1 cellular context compared by ENCODE assay signal in the genomic region with DNA sequence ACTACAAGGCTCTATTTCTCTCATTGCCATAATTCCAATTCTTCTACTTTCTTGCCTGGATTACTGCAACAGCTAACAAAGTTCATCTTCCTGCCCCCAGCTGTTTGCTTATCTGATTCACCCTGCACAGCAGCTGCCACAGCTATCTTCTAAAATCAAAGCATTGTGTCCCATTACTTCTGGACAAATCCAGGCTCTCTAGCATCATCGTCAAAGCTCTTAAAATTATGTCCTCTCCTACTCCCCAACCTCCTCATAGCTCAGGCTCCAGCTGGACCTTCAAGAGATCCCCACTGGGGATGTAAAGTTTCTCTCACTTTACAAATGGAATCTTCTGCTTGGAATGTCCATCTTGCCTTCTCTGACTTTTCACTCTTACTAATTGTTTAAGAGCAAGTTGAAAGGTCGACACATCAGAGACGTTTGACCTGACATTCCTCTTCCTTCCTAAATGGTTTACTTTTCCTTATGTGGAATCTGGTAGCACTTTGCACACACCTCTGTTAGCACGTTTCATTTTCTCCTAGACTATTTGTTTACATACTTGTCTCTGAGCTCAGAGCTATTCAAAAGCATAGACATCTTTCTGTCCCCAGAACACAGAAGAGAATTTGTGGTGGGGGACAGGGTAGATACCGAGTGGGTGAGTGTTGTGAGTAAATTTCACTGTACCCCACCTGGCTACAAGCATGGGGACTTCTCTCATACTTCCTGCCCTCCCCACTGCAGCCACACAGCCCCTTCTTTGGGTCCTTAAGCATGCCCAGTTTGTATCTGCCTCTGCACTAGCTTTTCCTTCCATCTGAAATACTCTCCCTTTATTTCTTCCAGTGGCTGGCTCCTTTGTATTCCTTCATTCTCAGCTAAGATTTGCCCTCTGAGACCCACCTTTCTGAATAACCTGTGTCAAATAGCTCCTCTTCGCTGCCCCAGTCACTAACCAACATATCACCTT.
TF ChIP-seq lines count a peak whose summit lies in the region.

No MANE protein-coding gene starts in this region.

TF ChIP-seq in HepG2, 621 proteins besides CTCF, POLR2A, EP300 and RAD21 (continued from another document and continues in another):
- TF ChIP-seq, protein P1, sequence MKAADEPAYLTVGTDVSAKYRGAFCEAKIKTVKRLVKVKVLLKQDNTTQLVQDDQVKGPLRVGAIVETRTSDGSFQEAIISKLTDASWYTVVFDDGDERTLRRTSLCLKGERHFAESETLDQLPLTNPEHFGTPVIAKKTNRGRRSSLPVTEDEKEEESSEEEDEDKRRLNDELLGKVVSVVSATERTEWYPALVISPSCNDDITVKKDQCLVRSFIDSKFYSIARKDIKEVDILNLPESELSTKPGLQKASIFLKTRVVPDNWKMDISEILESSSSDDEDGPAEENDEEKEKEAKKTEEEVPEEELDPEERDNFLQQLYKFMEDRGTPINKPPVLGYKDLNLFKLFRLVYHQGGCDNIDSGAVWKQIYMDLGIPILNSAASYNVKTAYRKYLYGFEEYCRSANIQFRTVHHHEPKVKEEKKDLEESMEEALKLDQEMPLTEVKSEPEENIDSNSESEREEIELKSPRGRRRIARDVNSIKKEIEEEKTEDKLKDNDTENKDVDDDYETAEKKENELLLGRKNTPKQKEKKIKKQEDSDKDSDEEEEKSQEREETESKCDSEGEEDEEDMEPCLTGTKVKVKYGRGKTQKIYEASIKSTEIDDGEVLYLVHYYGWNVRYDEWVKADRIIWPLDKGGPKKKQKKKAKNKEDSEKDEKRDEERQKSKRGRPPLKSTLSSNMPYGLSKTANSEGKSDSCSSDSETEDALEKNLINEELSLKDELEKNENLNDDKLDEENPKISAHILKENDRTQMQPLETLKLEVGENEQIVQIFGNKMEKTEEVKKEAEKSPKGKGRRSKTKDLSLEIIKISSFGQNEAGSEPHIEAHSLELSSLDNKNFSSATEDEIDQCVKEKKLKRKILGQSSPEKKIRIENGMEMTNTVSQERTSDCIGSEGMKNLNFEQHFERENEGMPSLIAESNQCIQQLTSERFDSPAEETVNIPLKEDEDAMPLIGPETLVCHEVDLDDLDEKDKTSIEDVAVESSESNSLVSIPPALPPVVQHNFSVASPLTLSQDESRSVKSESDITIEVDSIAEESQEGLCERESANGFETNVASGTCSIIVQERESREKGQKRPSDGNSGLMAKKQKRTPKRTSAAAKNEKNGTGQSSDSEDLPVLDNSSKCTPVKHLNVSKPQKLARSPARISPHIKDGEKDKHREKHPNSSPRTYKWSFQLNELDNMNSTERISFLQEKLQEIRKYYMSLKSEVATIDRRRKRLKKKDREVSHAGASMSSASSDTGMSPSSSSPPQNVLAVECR (CRISPR knock-in tag; IDR thresholded peaks at IDR 0.05; ENCODE audit: borderline replicate concordance) = peak; percentile 22; the same call in 1 of the 2 replicates
- TF ChIP-seq ZNF879 (CRISPR knock-in tag; IDR thresholded peaks at IDR 0.05) (no peak), TBX2 (CRISPR knock-in tag; IDR thresholded peaks at IDR 0.05; ENCODE audit: borderline replicate concordance) (peak; percentile 54; the same call in 1 of the 2 replicates), ETV5 (CRISPR knock-in tag; IDR thresholded peaks at IDR 0.05; ENCODE audit: borderline replicate concordance) (0 out of 2 replicates have a peak, but pooled peaks have one; percentile 2), KMT2A (CRISPR knock-in tag; IDR thresholded peaks at IDR 0.05) (no peak), ZNF614 (CRISPR knock-in tag; IDR thresholded peaks at IDR 0.05; ENCODE audit: borderline replicate concordance) (0 out of 2 replicates have a peak, but pooled peaks have one; percentile 54), ERF (CRISPR knock-in tag; IDR thresholded peaks at IDR 0.05) (0 out of 2 replicates have a peak, but pooled peaks have one; percentile 30), NCOA5 (CRISPR knock-in tag; IDR thresholded peaks at IDR 0.05) (no peak), GATAD2A (CRISPR knock-in tag; IDR thresholded peaks at IDR 0.05) (peak; percentile 79), XRCC5 (optimal IDR thresholded peaks at IDR 0.05; ENCODE audit: low read length) (no peak), MBNL3 (CRISPR knock-in tag; conservative IDR thresholded peaks at IDR 0.05) (no peak), TCF7 (IDR thresholded peaks at IDR 0.05; ENCODE audit: low read depth) (peak; percentile 65), ZC3H4 (CRISPR knock-in tag; IDR thresholded peaks at IDR 0.05; ENCODE audit: borderline replicate concordance) (no peak), ZFYVE20 (CRISPR knock-in tag; IDR thresholded peaks at IDR 0.05; ENCODE audit: borderline replicate concordance, low read depth) (no peak), TMF1 (CRISPR knock-in tag; IDR thresholded peaks at IDR 0.05; ENCODE audit: low read depth) (no peak), MEIS1 (CRISPR knock-in tag; IDR thresholded peaks at IDR 0.05; ENCODE audit: borderline replicate concordance) (no peak), HNRNPK (IDR thresholded peaks at IDR 0.05; ENCODE audit: low read depth, low read length, poor library complexity, severe bottlenecking) (no peak), BHLHE40 (IDR thresholded peaks at IDR 0.05; ENCODE audit: low read length) (peak; percentile 40; the same call in 1 of the 2 replicates), FOSL1 (CRISPR knock-in tag; IDR thresholded peaks at IDR 0.05; ENCODE audit: borderline replicate concordance) (0 out of 2 replicates have a peak, but pooled peaks have one; percentile 33)
- TF ChIP-seq, protein P2, sequence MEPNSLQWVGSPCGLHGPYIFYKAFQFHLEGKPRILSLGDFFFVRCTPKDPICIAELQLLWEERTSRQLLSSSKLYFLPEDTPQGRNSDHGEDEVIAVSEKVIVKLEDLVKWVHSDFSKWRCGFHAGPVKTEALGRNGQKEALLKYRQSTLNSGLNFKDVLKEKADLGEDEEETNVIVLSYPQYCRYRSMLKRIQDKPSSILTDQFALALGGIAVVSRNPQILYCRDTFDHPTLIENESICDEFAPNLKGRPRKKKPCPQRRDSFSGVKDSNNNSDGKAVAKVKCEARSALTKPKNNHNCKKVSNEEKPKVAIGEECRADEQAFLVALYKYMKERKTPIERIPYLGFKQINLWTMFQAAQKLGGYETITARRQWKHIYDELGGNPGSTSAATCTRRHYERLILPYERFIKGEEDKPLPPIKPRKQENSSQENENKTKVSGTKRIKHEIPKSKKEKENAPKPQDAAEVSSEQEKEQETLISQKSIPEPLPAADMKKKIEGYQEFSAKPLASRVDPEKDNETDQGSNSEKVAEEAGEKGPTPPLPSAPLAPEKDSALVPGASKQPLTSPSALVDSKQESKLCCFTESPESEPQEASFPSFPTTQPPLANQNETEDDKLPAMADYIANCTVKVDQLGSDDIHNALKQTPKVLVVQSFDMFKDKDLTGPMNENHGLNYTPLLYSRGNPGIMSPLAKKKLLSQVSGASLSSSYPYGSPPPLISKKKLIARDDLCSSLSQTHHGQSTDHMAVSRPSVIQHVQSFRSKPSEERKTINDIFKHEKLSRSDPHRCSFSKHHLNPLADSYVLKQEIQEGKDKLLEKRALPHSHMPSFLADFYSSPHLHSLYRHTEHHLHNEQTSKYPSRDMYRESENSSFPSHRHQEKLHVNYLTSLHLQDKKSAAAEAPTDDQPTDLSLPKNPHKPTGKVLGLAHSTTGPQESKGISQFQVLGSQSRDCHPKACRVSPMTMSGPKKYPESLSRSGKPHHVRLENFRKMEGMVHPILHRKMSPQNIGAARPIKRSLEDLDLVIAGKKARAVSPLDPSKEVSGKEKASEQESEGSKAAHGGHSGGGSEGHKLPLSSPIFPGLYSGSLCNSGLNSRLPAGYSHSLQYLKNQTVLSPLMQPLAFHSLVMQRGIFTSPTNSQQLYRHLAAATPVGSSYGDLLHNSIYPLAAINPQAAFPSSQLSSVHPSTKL (CRISPR knock-in tag; IDR thresholded peaks at IDR 0.05) = peak; percentile 78
- TF ChIP-seq, protein P3, sequence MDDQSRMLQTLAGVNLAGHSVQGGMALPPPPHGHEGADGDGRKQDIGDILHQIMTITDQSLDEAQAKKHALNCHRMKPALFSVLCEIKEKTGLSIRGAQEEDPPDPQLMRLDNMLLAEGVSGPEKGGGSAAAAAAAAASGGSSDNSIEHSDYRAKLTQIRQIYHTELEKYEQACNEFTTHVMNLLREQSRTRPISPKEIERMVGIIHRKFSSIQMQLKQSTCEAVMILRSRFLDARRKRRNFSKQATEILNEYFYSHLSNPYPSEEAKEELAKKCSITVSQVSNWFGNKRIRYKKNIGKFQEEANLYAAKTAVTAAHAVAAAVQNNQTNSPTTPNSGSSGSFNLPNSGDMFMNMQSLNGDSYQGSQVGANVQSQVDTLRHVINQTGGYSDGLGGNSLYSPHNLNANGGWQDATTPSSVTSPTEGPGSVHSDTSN (CRISPR knock-in tag; IDR thresholded peaks at IDR 0.05; ENCODE audit: borderline replicate concordance) = no peak
- TF ChIP-seq, protein P4, sequence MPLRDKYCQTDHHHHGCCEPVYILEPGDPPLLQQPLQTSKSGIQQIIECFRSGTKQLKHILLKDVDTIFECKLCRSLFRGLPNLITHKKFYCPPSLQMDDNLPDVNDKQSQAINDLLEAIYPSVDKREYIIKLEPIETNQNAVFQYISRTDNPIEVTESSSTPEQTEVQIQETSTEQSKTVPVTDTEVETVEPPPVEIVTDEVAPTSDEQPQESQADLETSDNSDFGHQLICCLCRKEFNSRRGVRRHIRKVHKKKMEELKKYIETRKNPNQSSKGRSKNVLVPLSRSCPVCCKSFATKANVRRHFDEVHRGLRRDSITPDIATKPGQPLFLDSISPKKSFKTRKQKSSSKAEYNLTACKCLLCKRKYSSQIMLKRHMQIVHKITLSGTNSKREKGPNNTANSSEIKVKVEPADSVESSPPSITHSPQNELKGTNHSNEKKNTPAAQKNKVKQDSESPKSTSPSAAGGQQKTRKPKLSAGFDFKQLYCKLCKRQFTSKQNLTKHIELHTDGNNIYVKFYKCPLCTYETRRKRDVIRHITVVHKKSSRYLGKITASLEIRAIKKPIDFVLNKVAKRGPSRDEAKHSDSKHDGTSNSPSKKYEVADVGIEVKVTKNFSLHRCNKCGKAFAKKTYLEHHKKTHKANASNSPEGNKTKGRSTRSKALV (CRISPR knock-in tag; IDR thresholded peaks at IDR 0.05) = no peak
- TF ChIP-seq, protein P5, sequence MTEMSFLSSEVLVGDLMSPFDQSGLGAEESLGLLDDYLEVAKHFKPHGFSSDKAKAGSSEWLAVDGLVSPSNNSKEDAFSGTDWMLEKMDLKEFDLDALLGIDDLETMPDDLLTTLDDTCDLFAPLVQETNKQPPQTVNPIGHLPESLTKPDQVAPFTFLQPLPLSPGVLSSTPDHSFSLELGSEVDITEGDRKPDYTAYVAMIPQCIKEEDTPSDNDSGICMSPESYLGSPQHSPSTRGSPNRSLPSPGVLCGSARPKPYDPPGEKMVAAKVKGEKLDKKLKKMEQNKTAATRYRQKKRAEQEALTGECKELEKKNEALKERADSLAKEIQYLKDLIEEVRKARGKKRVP (CRISPR knock-in tag; IDR thresholded peaks at IDR 0.05) = peak in 1 of 2 experiments; percentile 86; a peak in 2 of 4 replicates
- TF ChIP-seq, protein P6, sequence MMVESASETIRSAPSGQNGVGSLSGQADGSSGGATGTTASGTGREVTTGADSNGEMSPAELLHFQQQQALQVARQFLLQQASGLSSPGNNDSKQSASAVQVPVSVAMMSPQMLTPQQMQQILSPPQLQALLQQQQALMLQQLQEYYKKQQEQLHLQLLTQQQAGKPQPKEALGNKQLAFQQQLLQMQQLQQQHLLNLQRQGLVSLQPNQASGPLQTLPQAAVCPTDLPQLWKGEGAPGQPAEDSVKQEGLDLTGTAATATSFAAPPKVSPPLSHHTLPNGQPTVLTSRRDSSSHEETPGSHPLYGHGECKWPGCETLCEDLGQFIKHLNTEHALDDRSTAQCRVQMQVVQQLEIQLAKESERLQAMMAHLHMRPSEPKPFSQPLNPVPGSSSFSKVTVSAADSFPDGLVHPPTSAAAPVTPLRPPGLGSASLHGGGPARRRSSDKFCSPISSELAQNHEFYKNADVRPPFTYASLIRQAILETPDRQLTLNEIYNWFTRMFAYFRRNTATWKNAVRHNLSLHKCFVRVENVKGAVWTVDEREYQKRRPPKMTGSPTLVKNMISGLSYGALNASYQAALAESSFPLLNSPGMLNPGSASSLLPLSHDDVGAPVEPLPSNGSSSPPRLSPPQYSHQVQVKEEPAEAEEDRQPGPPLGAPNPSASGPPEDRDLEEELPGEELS (CRISPR knock-in tag; IDR thresholded peaks at IDR 0.05) = peak; percentile 42; the same call in 1 of the 2 replicates
- TF ChIP-seq, protein P7, sequence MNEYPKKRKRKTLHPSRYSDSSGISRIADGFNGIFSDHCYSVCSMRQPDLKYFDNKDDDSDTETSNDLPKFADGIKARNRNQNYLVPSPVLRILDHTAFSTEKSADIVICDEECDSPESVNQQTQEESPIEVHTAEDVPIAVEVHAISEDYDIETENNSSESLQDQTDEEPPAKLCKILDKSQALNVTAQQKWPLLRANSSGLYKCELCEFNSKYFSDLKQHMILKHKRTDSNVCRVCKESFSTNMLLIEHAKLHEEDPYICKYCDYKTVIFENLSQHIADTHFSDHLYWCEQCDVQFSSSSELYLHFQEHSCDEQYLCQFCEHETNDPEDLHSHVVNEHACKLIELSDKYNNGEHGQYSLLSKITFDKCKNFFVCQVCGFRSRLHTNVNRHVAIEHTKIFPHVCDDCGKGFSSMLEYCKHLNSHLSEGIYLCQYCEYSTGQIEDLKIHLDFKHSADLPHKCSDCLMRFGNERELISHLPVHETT (CRISPR knock-in tag; conservative IDR thresholded peaks at IDR 0.05) = no peak
- TF ChIP-seq, protein P8, sequence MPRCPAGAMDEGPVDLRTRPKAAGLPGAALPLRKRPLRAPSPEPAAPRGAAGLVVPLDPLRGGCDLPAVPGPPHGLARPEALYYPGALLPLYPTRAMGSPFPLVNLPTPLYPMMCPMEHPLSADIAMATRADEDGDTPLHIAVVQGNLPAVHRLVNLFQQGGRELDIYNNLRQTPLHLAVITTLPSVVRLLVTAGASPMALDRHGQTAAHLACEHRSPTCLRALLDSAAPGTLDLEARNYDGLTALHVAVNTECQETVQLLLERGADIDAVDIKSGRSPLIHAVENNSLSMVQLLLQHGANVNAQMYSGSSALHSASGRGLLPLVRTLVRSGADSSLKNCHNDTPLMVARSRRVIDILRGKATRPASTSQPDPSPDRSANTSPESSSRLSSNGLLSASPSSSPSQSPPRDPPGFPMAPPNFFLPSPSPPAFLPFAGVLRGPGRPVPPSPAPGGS (CRISPR knock-in tag; IDR thresholded peaks at IDR 0.05) = no peak
